8 cellular contexts compared by ENCODE assay signal in genomic region chr3:10242182-10243065, GRCh38. TPM values are rescaled to one million over a fixed set of nuclear protein-coding genes. Genes with fewer than 3 reads are reported as not detected.
A peak's percentile ranks its signal among the peaks of the same experiment; 100 is the strongest.
DNase-seq lines count a peak whose midpoint lies in the region; ATAC-seq and TF ChIP-seq lines count a peak whose summit lies in the region.

No MANE protein-coding gene starts in this region.

- TF ChIP-seq POLR2A in GM18505 (IDR thresholded peaks at IDR 0.05; ENCODE audit: borderline replicate concordance, extremely low read depth, insufficient read depth, insufficient read length), result no peak

- POLR2A ChIA-PET in activated CD4-positive, alpha-beta memory T cell treated with anti-CD3 and anti-CD28 coated beads for 36 hours (lab: Charles Lee), result interaction anchor here (0.7 to 1.8 kb wide), 8 partner anchors 12 to 101 kb away, joined by 3 to 15 read pairs (median 4); partner anchors contain the start of gene VHL

- H3K4me3 ChIP-seq in fibroblast of pulmonary artery (replicated peaks; ENCODE audit: low read depth, low read length), result no peak overlapping the region

- H3K27me3 Mint-ChIP-seq in activated CD4-positive, alpha-beta memory T cell treated with anti-CD3 and anti-CD28 coated beads for 36 hours, result no peaks in the 10 kb centered on the region

- peak overlapping the region; percentile 36 for H3K4me3 Mint-ChIP-seq in activated CD4-positive, alpha-beta memory T cell treated with anti-CD3 and anti-CD28 coated beads for 36 hours

- intact Hi-C loops in activated CD4-positive, alpha-beta memory T cell treated with anti-CD3 and anti-CD28 coated beads for 36 hours (cut with micrococcal nuclease), result loop anchor here (1.0 to 10.0 kb wide), 3 partner anchors 14 to 508 kb away; partner anchors contain the start of genes BRPF1 and FANCD2

- no peak for TF ChIP-seq CTCF in fibroblast of pulmonary artery (IDR thresholded peaks at IDR 0.05; ENCODE audit: low read length, missing control alignments)

- in situ Hi-C loops in KBM-7 (cut with MboI; ENCODE audit: low pct_unique_long_range_greater_than_20kb, low sequenced_read_pairs), result no loop called here

- peaks cover 66% of the 10 kb centered on the region for H3K4me1 Mint-ChIP-seq in activated CD4-positive, alpha-beta memory T cell treated with anti-CD3 and anti-CD28 coated beads for 36 hours (ENCODE audit: low read depth)

- DNase-seq in KBM-7 (peak; percentile 48), fibroblast of pulmonary artery (ENCODE audit: low read depth) (peak; percentile 31), T1000 (lab: John Stamatoyannopoulos, UW) (no peak), DMS53 (lab: John Stamatoyannopoulos, UW) (no peak)
- peak; percentile 91 for DNase-seq in activated CD4-positive, alpha-beta memory T cell treated with anti-CD3 and anti-CD28 coated beads for 36 hours
- DNase-seq in stimulated activated CD4-positive, alpha-beta T cell treated with anti-CD3 and anti-CD28 coated beads, TNF-alpha, amount 100 ng/mL, for 48 hours (ENCODE audit: low read depth in 3 of 3), result peak in 2 of 3 donors; percentile 65 to 73

- peaks cover 30% of the 10 kb centered on the region for H3K36me3 Mint-ChIP-seq in activated CD4-positive, alpha-beta memory T cell treated with anti-CD3 and anti-CD28 coated beads for 36 hours

- no peak for ATAC-seq in GM18505 (IDR thresholded peaks at IDR 0.05; ENCODE audit: unreplicated experiment)
- ATAC-seq in HG03432 (IDR thresholded peaks at IDR 0.05; ENCODE audit: unreplicated experiment), result no peak

- H3K27ac Mint-ChIP-seq in activated CD4-positive, alpha-beta memory T cell treated with anti-CD3 and anti-CD28 coated beads for 36 hours, result peak overlapping the region; percentile 97

- CTCF ChIA-PET in activated CD4-positive, alpha-beta memory T cell treated with anti-CD3 and anti-CD28 coated beads for 36 hours (lab: Charles Lee), result interaction anchor here (0.7 to 2.1 kb wide), 4 partner anchors 9 to 171 kb away, joined by 3 to 9 read pairs (median 3); no protein-coding TSS in a partner anchor

- peaks cover 24% of the 10 kb centered on the region for H3K9me3 Mint-ChIP-seq in activated CD4-positive, alpha-beta memory T cell treated with anti-CD3 and anti-CD28 coated beads for 36 hours

RNA-seq across cellular contexts. Expression of gene TATDN2, which starts 5.8 kb away (rescaled TPM):
- 10 to 100 TPM; 36.9 to 39.4 TPM for total RNA-seq in activated CD4-positive, alpha-beta memory T cell treated with anti-CD3 and anti-CD28 coated beads for 36 hours

RNA-seq across cellular contexts. Expression of gene GHRL, which starts 50.3 kb away (rescaled TPM):
- under 1 TPM in 1 of 2 experiments, not detected in 1; 0.73 TPM for total RNA-seq in activated CD4-positive, alpha-beta memory T cell treated with anti-CD3 and anti-CD28 coated beads for 36 hours

Comparison
In these comparisons a context has a peak if more than half of its experiments do, and no peak if none do; other contexts are left out.
1. DNase-seq: peak in KBM-7 (single experiment), activated CD4-positive, alpha-beta memory T cell treated with anti-CD3 and anti-CD28 coated beads for 36 hours (single experiment), fibroblast of pulmonary artery (single experiment) and stimulated activated CD4-positive, alpha-beta T cell treated with anti-CD3 and anti-CD28 coated beads, TNF-alpha, amount 100 ng/mL, for 48 hours (2 of 3); none in T1000 (single experiment) and DMS53 (single experiment).